10 cellular contexts compared by ENCODE assay signal in genomic region chrX:47618923-47619485, GRCh38. TPM values are rescaled to one million over a fixed set of nuclear protein-coding genes. Genes with fewer than 3 reads are reported as not detected.
DNase-seq lines count a peak whose midpoint lies in the region; ATAC-seq lines count a peak whose summit lies in the region.
"Had no signal": no experiment of that assay in that cellular context is flagged by ENCODE, and none has a peak within 500 bp of the region (broad histone marks: within the 10 kb centered on the region; RNA-seq: fewer than 3 reads in every experiment).

No MANE protein-coding gene starts in this region.

- H3K27me3 Mint-ChIP-seq in activated T-cell treated with anti-CD3 and anti-CD28 coated beads, Interleukin-2, amount 50 U/mL, for 4 hours (ENCODE audit: low read depth): peaks cover 3% of the 10 kb centered on the region
- H3K27me3 Mint-ChIP-seq in activated CD4-positive, alpha-beta memory T cell treated with anti-CD3 and anti-CD28 coated beads, Interleukin-2, amount 10 ng/mL, durations not matched to agents 7 days and 5 days: peaks cover 43% of the 10 kb centered on the region
- H3K27me3 Mint-ChIP-seq in stimulated activated naive CD8-positive, alpha-beta T cell treated with anti-CD3 and anti-CD28 coated beads, Interleukin-15, amount 100 ng/mL, for 72 hours: peaks cover 17% of the 10 kb centered on the region

- H3K36me3 Mint-ChIP-seq in activated T-cell treated with anti-CD3 and anti-CD28 coated beads, Interleukin-2, amount 50 U/mL, for 4 hours (ENCODE audit: insufficient read depth): no peaks in the 10 kb centered on the region
- no peaks in the 10 kb centered on the region for H3K36me3 Mint-ChIP-seq in activated CD4-positive, alpha-beta memory T cell treated with anti-CD3 and anti-CD28 coated beads, Interleukin-2, amount 10 ng/mL, durations not matched to agents 7 days and 5 days (ENCODE audit: low read depth)

- CTCF ChIA-PET in activated CD4-positive, alpha-beta memory T cell treated with anti-CD3 and anti-CD28 coated beads, Interleukin-2, amount 10 ng/mL, durations not matched to agents 7 days and 5 days (lab: Charles Lee): interaction anchor here (0.6 kb wide), 1 partner anchor 28 kb away, joined by 3 read pairs; no protein-coding TSS in a partner anchor

- peak overlapping the region; percentile 37 for H3K4me3 ChIP-seq in iPS-11a (ENCODE audit: low read depth, low read length)
- H3K4me3 ChIP-seq in HAP-1: no peak overlapping the region; the same call in 1 of the 2 replicates
- H3K4me3 ChIP-seq: BLaER1 had no signal

- H3K27ac Mint-ChIP-seq in activated CD4-positive, alpha-beta memory T cell treated with anti-CD3 and anti-CD28 coated beads, Interleukin-2, amount 10 ng/mL, durations not matched to agents 7 days and 5 days: no peak overlapping the region
- H3K27ac Mint-ChIP-seq in stimulated activated naive CD8-positive, alpha-beta T cell treated with anti-CD3 and anti-CD28 coated beads, Interleukin-15, amount 100 ng/mL, for 72 hours: no peak overlapping the region

- no peak for DNase-seq in activated T-cell treated with anti-CD3 and anti-CD28 coated beads, Interleukin-2, amount 50 U/mL, for 4 hours
- DNase-seq in activated T-cell treated with anti-CD3 and anti-CD28 coated beads, Interleukin-2, amount 50 U/mL, for 48 hours: no peak
- no peak for DNase-seq in activated CD4-positive, alpha-beta memory T cell treated with anti-CD3 and anti-CD28 coated beads, Interleukin-2, amount 10 ng/mL, durations not matched to agents 7 days and 5 days
- no peak for DNase-seq in stimulated activated naive CD8-positive, alpha-beta T cell treated with anti-CD3 and anti-CD28 coated beads, Interleukin-15, amount 100 ng/mL, for 72 hours
- no peak for DNase-seq in globus pallidus (ENCODE audit: low spot score)
- DNase-seq in NCI-H69 (lab: John Stamatoyannopoulos, UW): no peak
- no peak for DNase-seq in HAP-1 (ENCODE audit: low spot score in 2 of 2)

- H3K9me3 Mint-ChIP-seq in activated T-cell treated with anti-CD3 and anti-CD28 coated beads, Interleukin-2, amount 50 U/mL, for 4 hours: no peaks in the 10 kb centered on the region
- no peaks in the 10 kb centered on the region for H3K9me3 Mint-ChIP-seq in activated CD4-positive, alpha-beta memory T cell treated with anti-CD3 and anti-CD28 coated beads, Interleukin-2, amount 10 ng/mL, durations not matched to agents 7 days and 5 days
- H3K9me3 Mint-ChIP-seq in stimulated activated naive CD8-positive, alpha-beta T cell treated with anti-CD3 and anti-CD28 coated beads, Interleukin-15, amount 100 ng/mL, for 72 hours: no peaks in the 10 kb centered on the region

- in situ Hi-C loops in HAP-1 (cut with MboI; ENCODE audit: low sequenced_read_pairs): no loop called here

- no peak for ATAC-seq in activated T-cell treated with anti-CD3 and anti-CD28 coated beads, Interleukin-2, amount 50 U/mL, for 4 hours
- ATAC-seq in stimulated activated naive CD8-positive, alpha-beta T cell treated with anti-CD3 and anti-CD28 coated beads, Interleukin-15, amount 100 ng/mL, for 72 hours: no peak

- H3K36me3 ChIP-seq in HAP-1 (replicated peaks): no peaks in the 10 kb centered on the region
- H3K36me3 ChIP-seq: BLaER1, brain microvascular endothelial cell had no signal

- H3K27me3 ChIP-seq in HAP-1 (ENCODE audit: low read depth): peaks cover 7% of the 10 kb centered on the region; the same call in 1 of the 2 replicates
- H3K27me3 ChIP-seq: brain microvascular endothelial cell had no signal

- H3K9me3 ChIP-seq in HAP-1: no peaks in the 10 kb centered on the region
- H3K9me3 ChIP-seq: BLaER1 had no signal

- H3K4me1 Mint-ChIP-seq in activated T-cell treated with anti-CD3 and anti-CD28 coated beads, Interleukin-2, amount 50 U/mL, for 4 hours (ENCODE audit: low read depth): peaks cover 14% of the 10 kb centered on the region
- H3K4me1 Mint-ChIP-seq in activated CD4-positive, alpha-beta memory T cell treated with anti-CD3 and anti-CD28 coated beads, Interleukin-2, amount 10 ng/mL, durations not matched to agents 7 days and 5 days: peaks cover 16% of the 10 kb centered on the region
- peaks cover 16% of the 10 kb centered on the region for H3K4me1 Mint-ChIP-seq in stimulated activated naive CD8-positive, alpha-beta T cell treated with anti-CD3 and anti-CD28 coated beads, Interleukin-15, amount 100 ng/mL, for 72 hours

- H3K4me3 Mint-ChIP-seq in activated T-cell treated with anti-CD3 and anti-CD28 coated beads, Interleukin-2, amount 50 U/mL, for 4 hours: peak overlapping the region; percentile 62
- H3K4me3 Mint-ChIP-seq in activated CD4-positive, alpha-beta memory T cell treated with anti-CD3 and anti-CD28 coated beads, Interleukin-2, amount 10 ng/mL, durations not matched to agents 7 days and 5 days: peak overlapping the region; percentile 67
- peak overlapping the region; percentile 47 to 66 for H3K4me3 Mint-ChIP-seq in stimulated activated naive CD8-positive, alpha-beta T cell treated with anti-CD3 and anti-CD28 coated beads, Interleukin-15, amount 100 ng/mL, for 72 hours

- POLR2A ChIA-PET in activated CD4-positive, alpha-beta memory T cell treated with anti-CD3 and anti-CD28 coated beads, Interleukin-2, amount 10 ng/mL, durations not matched to agents 7 days and 5 days (lab: Charles Lee): no interaction called here

- H3K4me1 ChIP-seq in HAP-1: no peaks in the 10 kb centered on the region

RNA-seq across cellular contexts. Expression of gene SYN1, which starts 0.7 kb away (rescaled TPM):
- total RNA-seq in activated T-cell treated with anti-CD3 and anti-CD28 coated beads, Interleukin-2, amount 50 U/mL, for 4 hours: under 1 TPM; 0.23 to 0.43 (median 0.24) TPM
- under 1 TPM; 0.18 to 0.40 TPM for total RNA-seq in activated CD4-positive, alpha-beta memory T cell treated with anti-CD3 and anti-CD28 coated beads, Interleukin-2, amount 10 ng/mL, durations not matched to agents 7 days and 5 days

RNA-seq across cellular contexts. Expression of gene CFP, which starts 10.7 kb away (rescaled TPM):
- total RNA-seq in activated T-cell treated with anti-CD3 and anti-CD28 coated beads, Interleukin-2, amount 50 U/mL, for 4 hours: 1 to 10 TPM; 1.2 to 1.8 (median 1.6) TPM
- total RNA-seq in activated CD4-positive, alpha-beta memory T cell treated with anti-CD3 and anti-CD28 coated beads, Interleukin-2, amount 10 ng/mL, durations not matched to agents 7 days and 5 days: 10 to 100 TPM; 15.7 to 18.6 TPM

RNA-seq across cellular contexts. Expression of gene ELK1, which starts 31.4 kb away (rescaled TPM):
- total RNA-seq in activated T-cell treated with anti-CD3 and anti-CD28 coated beads, Interleukin-2, amount 50 U/mL, for 4 hours: 10 to 100 TPM; 70.3 to 79.6 (median 76.2) TPM
- 10 to 100 TPM; 68.9 to 74.9 TPM for total RNA-seq in activated CD4-positive, alpha-beta memory T cell treated with anti-CD3 and anti-CD28 coated beads, Interleukin-2, amount 10 ng/mL, durations not matched to agents 7 days and 5 days

RNA-seq across cellular contexts. Expression of gene TIMP1, which starts 36.8 kb away (rescaled TPM):
- 10 to 100 TPM; 10.4 to 32.1 (median 15.9) TPM for total RNA-seq in activated T-cell treated with anti-CD3 and anti-CD28 coated beads, Interleukin-2, amount 50 U/mL, for 4 hours
- 100 to 1,000 TPM; 183 to 198 TPM for total RNA-seq in activated CD4-positive, alpha-beta memory T cell treated with anti-CD3 and anti-CD28 coated beads, Interleukin-2, amount 10 ng/mL, durations not matched to agents 7 days and 5 days

RNA-seq across cellular contexts. Expression of gene UXT, which starts 40.0 kb away (rescaled TPM):
- 100 to 1,000 TPM; 168 to 175 (median 168) TPM for total RNA-seq in activated T-cell treated with anti-CD3 and anti-CD28 coated beads, Interleukin-2, amount 50 U/mL, for 4 hours
- total RNA-seq in activated CD4-positive, alpha-beta memory T cell treated with anti-CD3 and anti-CD28 coated beads, Interleukin-2, amount 10 ng/mL, durations not matched to agents 7 days and 5 days: 100 to 1,000 TPM; 162 to 167 TPM

Comparison
In these comparisons a context has a peak if more than half of its experiments do, and no peak if none do; other contexts are left out.
1. RNA of gene CFP, which starts 10.7 kb away (total RNA-seq): 15.7 to 18.6 TPM in activated CD4-positive, alpha-beta memory T cell treated with anti-CD3 and anti-CD28 coated beads, Interleukin-2, amount 10 ng/mL, durations not matched to agents 7 days and 5 days; 1.2 to 1.8 TPM in activated T-cell treated with anti-CD3 and anti-CD28 coated beads, Interleukin-2, amount 50 U/mL, for 4 hours; every median in the first group is over 4 times any median in the second.
2. Peak in every context shown above with its lines, with median percentiles within 50 percentile points of each other: H3K4me3 Mint-ChIP-seq.